ENCODE assay signal across 8 cellular contexts in genomic region chr11:9001736-9002135, GRCh38. TPM values are rescaled to one million over a fixed set of nuclear protein-coding genes. Genes with fewer than 3 reads are reported as not detected.
A peak's percentile ranks its signal among the peaks of the same experiment; 100 is the strongest.
DNase-seq lines count a peak whose midpoint lies in the region; ATAC-seq and TF ChIP-seq lines count a peak whose summit lies in the region.

No MANE protein-coding gene starts in this region.

- ATAC-seq in GM19324 (IDR thresholded peaks at IDR 0.05; ENCODE audit: low FRiP score, unreplicated experiment): no peak

- in situ Hi-C loops in GM23248 (cut with MboI): no loop called here

- H3K4me1 ChIP-seq in GM23248 (ENCODE audit: insufficient read depth) (peaks cover 19% of the 10 kb centered on the region), tibial artery (peaks cover 0 to 20% (median 18%) of the 10 kb centered on the region in 4 donors)

- peak; percentile 96 for DNase-seq in GM23248
- DNase-seq in SKM-1 treated with dmso at 0.1 percent for 144 hours (lab: John Stamatoyannopoulos, UW; ENCODE audit: unreplicated experiment): peak; percentile 93
- DNase-seq in cardiac fibroblast (ENCODE audit: low read depth in 2 of 2): peak; percentile 55 to 92
- peak; percentile 24 for DNase-seq in stimulated activated CD4-positive, alpha-beta T cell treated with anti-CD3 and anti-CD28 coated beads, Interleukin-12 subunit alpha, Interleukin-12 subunit beta, amount 100 ng/mL, for 4 hours
- no peak for DNase-seq in COLO668 (lab: John Stamatoyannopoulos, UW; ENCODE audit: unreplicated experiment)
- no peak for DNase-seq in LoVo (ENCODE audit: low spot score)
- DNase-seq in tibial artery: no peak

- peak overlapping the region; percentile 21; the same call in 1 of the 2 replicates for H2AFZ ChIP-seq in GM23248

- no peaks in the 10 kb centered on the region for H4K20me1 ChIP-seq in GM23248 (ENCODE audit: insufficient read depth)

- peak overlapping the region; percentile 17; the same call in 1 of the 2 replicates for H3K4me3 ChIP-seq in GM23248
- H3K4me3 ChIP-seq in cardiac fibroblast (replicated peaks in 1 of 2; ENCODE audit: low read depth in 2 of 2, low read length in 2 of 2): no peak overlapping the region
- no peak overlapping the region for H3K4me3 ChIP-seq in tibial artery

- H3K27ac ChIP-seq in GM23248 (peak overlapping the region; percentile 47), tibial artery (no peak overlapping the region)

- 45 to 50% methylated on average over 6 of the region's 6 CpGs for WGBS in GM23248 (ENCODE audit: low coverage in 1 of 2, low lambda C conversion rate in 2 of 2, missing lambda C conversion rate in 2 of 2), 2 experiments

- H3K36me3 ChIP-seq in GM23248 (ENCODE audit: low read depth) (no peaks in the 10 kb centered on the region), tibial artery (no peaks in the 10 kb centered on the region)

- no peaks in the 10 kb centered on the region for H3K79me2 ChIP-seq in GM23248 (ENCODE audit: insufficient read depth)

- 0 out of 2 replicates have a peak overlapping the region, but pooled peaks have one; percentile 28 for H3K9ac ChIP-seq in GM23248

- no peaks in the 10 kb centered on the region for H3K9me3 ChIP-seq in GM23248 (ENCODE audit: low read depth)
- no peaks in the 10 kb centered on the region for H3K9me3 ChIP-seq in tibial artery

- TF ChIP-seq CTCF in cardiac fibroblast (IDR thresholded peaks at IDR 0.05; ENCODE audit: low read depth, low read length) (no peak), tibial artery (IDR thresholded peaks at IDR 0.05) (no peak)

- H3F3A ChIP-seq in GM23248 (ENCODE audit: insufficient read depth): peaks cover 25% of the 10 kb centered on the region

- H3K9me2 ChIP-seq in GM23248 (ENCODE audit: insufficient read depth): no peaks in the 10 kb centered on the region

- peak overlapping the region; percentile 76 for H3K4me2 ChIP-seq in GM23248 (ENCODE audit: unreplicated experiment)

- H3K27me3 ChIP-seq in GM23248 (replicated peaks; ENCODE audit: insufficient read depth) (no peaks in the 10 kb centered on the region), tibial artery (no peaks in the 10 kb centered on the region)

- intact Hi-C loops in tibial artery (cut with DNase I; ENCODE audit: low total_unique reads): loop anchor here (2.0 kb wide), 1 partner anchor 37 kb away; the partner anchor contains the start of gene TMEM9B

RNA-seq across cellular contexts. Expression of gene NRIP3, which starts 2.1 kb away (rescaled TPM):
- total RNA-seq in GM23248 (2014; rRNA removed; shearing (Covaris generic)): 10.8 and 12.0 TPM in 2 replicates
- polyA plus RNA-seq in GM23248 (2016; fragmentation: Nextera tagmentation; extraction: Ambion mirVana): 4.8 and 6.2 TPM in 2 replicates

RNA-seq across cellular contexts. Expression of gene TMEM9B, which starts 37.5 kb away (rescaled TPM):
- total RNA-seq in GM23248 (2014; rRNA removed; shearing (Covaris generic)): 76.6 and 83.4 TPM in 2 replicates
- 98.9 and 99.6 TPM in 2 replicates for polyA plus RNA-seq in GM23248 (2016; fragmentation: Nextera tagmentation; extraction: Ambion mirVana)

RNA-seq across cellular contexts. Expression of gene ASCL3, which starts 58.9 kb away (rescaled TPM):
- not detected in 2 replicates for total RNA-seq in GM23248 (2014; rRNA removed; shearing (Covaris generic))
- not detected in 2 replicates for polyA plus RNA-seq in GM23248 (2016; fragmentation: Nextera tagmentation; extraction: Ambion mirVana)

Comparison
In these comparisons a context has a peak if more than half of its experiments do, and no peak if none do; other contexts are left out.
1. DNase-seq: peak in GM23248 (single experiment), SKM-1 treated with dmso at 0.1 percent for 144 hours (single experiment), cardiac fibroblast (2 of 2) and stimulated activated CD4-positive, alpha-beta T cell treated with anti-CD3 and anti-CD28 coated beads, Interleukin-12 subunit alpha, Interleukin-12 subunit beta, amount 100 ng/mL, for 4 hours (single experiment); none in COLO668 (single experiment), LoVo (single experiment) and tibial artery (0 of 2).